18 cellular contexts compared by ENCODE assay signal in the genomic region with DNA sequence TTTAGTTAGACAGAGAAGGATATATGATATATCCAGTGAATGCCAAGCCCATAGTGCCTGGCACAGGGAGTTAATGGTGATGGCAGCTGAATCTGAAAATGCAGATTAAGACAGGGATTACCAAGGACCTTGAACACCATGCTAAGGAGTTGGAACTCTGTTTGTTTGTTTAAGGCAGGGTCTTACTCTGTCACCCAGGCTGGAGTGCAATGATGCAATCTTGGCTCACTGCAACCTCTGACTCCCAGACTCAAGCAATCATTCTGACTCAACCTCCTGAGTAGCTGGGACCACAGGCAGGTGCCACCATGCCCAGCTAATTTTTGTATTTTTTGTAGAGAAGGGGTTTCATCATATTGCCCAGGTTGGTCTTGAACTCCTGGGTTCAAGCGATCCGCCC. TPM values are rescaled to one million over a fixed set of nuclear protein-coding genes. Genes with fewer than 3 reads are reported as not detected.
"Had no signal": no experiment of that assay in that cellular context is flagged by ENCODE, and none has a peak within 500 bp of the region (broad histone marks: within the 10 kb centered on the region; RNA-seq: fewer than 3 reads in every experiment).

No MANE protein-coding gene starts in this region.

- H3K4me2 ChIP-seq: hepatocyte had no signal

- H3K4me1 ChIP-seq: pancreas, tibial nerve, vagina had no signal

- H3K79me2 ChIP-seq: hepatocyte had no signal

- H3K9me3 ChIP-seq: pancreas, tibial nerve, vagina had no signal

- H2AFZ ChIP-seq: hepatocyte had no signal

- H3K36me3 ChIP-seq: pancreas, spleen, tibial nerve, vagina, WERI-Rb-1 had no signal

- H3K4me3 ChIP-seq: hepatocyte, lung, pancreas, spleen, tibial nerve, vagina had no signal

- H3K27me3 ChIP-seq: hepatocyte, pancreas, spleen, tibial nerve, vagina had no signal

- H3K27ac ChIP-seq: hepatocyte, pancreas, spleen, tibial nerve, vagina, WERI-Rb-1 had no signal

- DNase-seq: activated CD4-positive, alpha-beta T cell treated with anti-CD3 and anti-CD28 coated beads, Interleukin-2, amount 10 ng/mL, durations not matched to agents 24 days and 14 days; activated naive CD4-positive, alpha-beta T cell treated with anti-CD3 and anti-CD28 coated beads, Interleukin-2, amount 10 ng/mL, durations not matched to agents 7 days and 5 days; cortex of kidney; effector memory CD4-positive, alpha-beta T cell; erythroblast; kidney glomerular epithelial cell; naive B cell; pancreas; spleen; stimulated activated CD4-positive, alpha-beta T cell treated with anti-CD3 and anti-CD28 coated beads, Interleukin-1b, Interleukin-23, amount 100 ng/mL, for 48 hours; T-helper 9 cell; WERI-Rb-1 had no signal

RNA-seq across cellular contexts. Expression of gene AKR1D1, which starts 1.6 kb away (rescaled TPM):
- total RNA-seq: activated CD4-positive, alpha-beta T cell treated with anti-CD3 and anti-CD28 coated beads, Interleukin-2, amount 10 ng/mL, durations not matched to agents 24 days and 14 days; activated T-helper 2 cell treated with anti-CD3 and anti-CD28 coated beads, Interferon-gamma antibody, Interleukin-2, Interleukin-4, amounts not matched to agents 10 μg/mL and 5 μg/mL and 100 μg/mL, durations not matched to agents 14 hours and 24 hours and 36 hours; lung; tibial nerve; vagina had no signal
- polyA plus RNA-seq: adipose tissue, lung, spleen had no signal
